Comparison of ENCODE assay signal across 1 cellular context in the genomic region with DNA sequence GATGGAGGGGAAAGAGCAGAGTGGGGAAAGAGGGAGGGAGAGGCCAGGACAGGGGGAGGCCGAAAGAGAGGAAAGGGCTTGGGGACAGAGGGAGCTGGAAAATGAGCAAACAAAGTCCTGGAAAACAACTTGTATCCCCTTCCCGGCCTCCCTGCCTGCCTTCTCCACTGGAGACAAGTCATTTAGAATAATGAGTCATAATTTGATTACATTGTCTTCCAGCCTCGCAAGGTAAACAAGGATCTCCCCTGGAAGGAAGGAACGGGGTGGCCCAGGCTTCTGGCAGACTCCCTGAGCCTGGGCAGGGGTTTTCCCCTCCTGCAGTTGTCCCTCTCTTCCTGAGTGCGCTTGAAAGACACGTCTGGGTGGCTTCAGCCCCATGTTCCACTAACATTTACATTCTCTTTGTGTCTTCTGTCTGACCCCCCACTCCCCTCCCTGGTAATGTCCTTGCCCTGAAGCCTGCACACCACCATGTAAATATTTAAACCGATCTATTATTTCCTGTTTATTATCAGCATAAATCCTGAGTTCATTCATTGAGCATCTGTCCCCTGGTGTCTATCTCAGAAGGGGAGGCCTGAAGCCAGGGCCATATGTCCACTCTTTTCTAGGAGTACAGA.
TF ChIP-seq lines count a peak whose summit lies in the region.

No MANE protein-coding gene starts in this region.

TF ChIP-seq in SK-N-SH, 30 proteins besides CTCF, POLR2A, EP300 and RAD21 (continued from another document):
- TF ChIP-seq, protein P1, sequence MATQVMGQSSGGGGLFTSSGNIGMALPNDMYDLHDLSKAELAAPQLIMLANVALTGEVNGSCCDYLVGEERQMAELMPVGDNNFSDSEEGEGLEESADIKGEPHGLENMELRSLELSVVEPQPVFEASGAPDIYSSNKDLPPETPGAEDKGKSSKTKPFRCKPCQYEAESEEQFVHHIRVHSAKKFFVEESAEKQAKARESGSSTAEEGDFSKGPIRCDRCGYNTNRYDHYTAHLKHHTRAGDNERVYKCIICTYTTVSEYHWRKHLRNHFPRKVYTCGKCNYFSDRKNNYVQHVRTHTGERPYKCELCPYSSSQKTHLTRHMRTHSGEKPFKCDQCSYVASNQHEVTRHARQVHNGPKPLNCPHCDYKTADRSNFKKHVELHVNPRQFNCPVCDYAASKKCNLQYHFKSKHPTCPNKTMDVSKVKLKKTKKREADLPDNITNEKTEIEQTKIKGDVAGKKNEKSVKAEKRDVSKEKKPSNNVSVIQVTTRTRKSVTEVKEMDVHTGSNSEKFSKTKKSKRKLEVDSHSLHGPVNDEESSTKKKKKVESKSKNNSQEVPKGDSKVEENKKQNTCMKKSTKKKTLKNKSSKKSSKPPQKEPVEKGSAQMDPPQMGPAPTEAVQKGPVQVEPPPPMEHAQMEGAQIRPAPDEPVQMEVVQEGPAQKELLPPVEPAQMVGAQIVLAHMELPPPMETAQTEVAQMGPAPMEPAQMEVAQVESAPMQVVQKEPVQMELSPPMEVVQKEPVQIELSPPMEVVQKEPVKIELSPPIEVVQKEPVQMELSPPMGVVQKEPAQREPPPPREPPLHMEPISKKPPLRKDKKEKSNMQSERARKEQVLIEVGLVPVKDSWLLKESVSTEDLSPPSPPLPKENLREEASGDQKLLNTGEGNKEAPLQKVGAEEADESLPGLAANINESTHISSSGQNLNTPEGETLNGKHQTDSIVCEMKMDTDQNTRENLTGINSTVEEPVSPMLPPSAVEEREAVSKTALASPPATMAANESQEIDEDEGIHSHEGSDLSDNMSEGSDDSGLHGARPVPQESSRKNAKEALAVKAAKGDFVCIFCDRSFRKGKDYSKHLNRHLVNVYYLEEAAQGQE (IDR thresholded peaks at IDR 0.05; ENCODE audit: low read depth, low read length) = no peak
- TF ChIP-seq FOSL2 (IDR thresholded peaks at IDR 0.05; ENCODE audit: borderline replicate concordance, low read depth) = 0 out of 2 replicates have a peak, but pooled peaks have one; percentile 8
- no peak for TF ChIP-seq TCF12 (IDR thresholded peaks at IDR 0.05)
